Comparison of ENCODE assay signal across 8 cellular contexts in genomic region chr19:36331353-36332228, GRCh38. TPM values are rescaled to one million over a fixed set of nuclear protein-coding genes. Genes with fewer than 3 reads are reported as not detected.
DNase-seq lines count a peak whose midpoint lies in the region; ATAC-seq and TF ChIP-seq lines count a peak whose summit lies in the region.

No MANE protein-coding gene starts in this region.

- POLR2A ChIA-PET in activated CD4-positive, alpha-beta memory T cell treated with anti-CD3 and anti-CD28 coated beads for 36 hours (lab: Charles Lee) = no interaction called here

- H3K27me3 Mint-ChIP-seq in activated CD4-positive, alpha-beta memory T cell treated with anti-CD3 and anti-CD28 coated beads for 36 hours = no peaks in the 10 kb centered on the region

- in situ Hi-C loops in Caki2 (cut with HindIII; ENCODE audit: low pct_unique_long_range_greater_than_20kb, low sequenced_read_pairs) = no loop called here

- intact Hi-C loops in activated CD4-positive, alpha-beta memory T cell treated with anti-CD3 and anti-CD28 coated beads for 36 hours (cut with micrococcal nuclease) = no loop called here
- intact Hi-C loops in lower lobe of right lung (cut with DNase I) = no loop called here

- peak overlapping the region; percentile 46 for H3K4me3 Mint-ChIP-seq in activated CD4-positive, alpha-beta memory T cell treated with anti-CD3 and anti-CD28 coated beads for 36 hours

- H3K27ac Mint-ChIP-seq in activated CD4-positive, alpha-beta memory T cell treated with anti-CD3 and anti-CD28 coated beads for 36 hours = no peak overlapping the region

- H3K4me3 ChIP-seq in effector memory CD4-positive, alpha-beta T cell (ENCODE audit: insufficient read depth, low read depth, low read length, poor library complexity, severe bottlenecking) = peak overlapping the region; percentile 66
- peak overlapping the region; percentile 72 for H3K4me3 ChIP-seq in lower lobe of right lung

- H3K9me3 Mint-ChIP-seq in activated CD4-positive, alpha-beta memory T cell treated with anti-CD3 and anti-CD28 coated beads for 36 hours = peaks cover 73% of the 10 kb centered on the region

- DNase-seq in Caki2 (ENCODE audit: low read depth) (peak; percentile 91), GOT3 (lab: John Stamatoyannopoulos, UW) (peak; percentile 47), NCI-H226 (peak; percentile 31), lower lobe of right lung (peak; percentile 70), HT-29 (ENCODE audit: low spot score) (no peak)
- DNase-seq in activated CD4-positive, alpha-beta memory T cell treated with anti-CD3 and anti-CD28 coated beads for 36 hours = peak; percentile 70
- peak; percentile 12 to 77 (median 21) for DNase-seq in effector memory CD4-positive, alpha-beta T cell
- DNase-seq in stimulated activated CD4-positive, alpha-beta T cell treated with anti-CD3 and anti-CD28 coated beads, Interleukin-4, amount 100 ng/mL, for 4 hours = peak; percentile 33 to 56

- no peaks in the 10 kb centered on the region for H3K36me3 ChIP-seq in effector memory CD4-positive, alpha-beta T cell (ENCODE audit: control insufficient read depth, insufficient read depth, low read length)
- peaks cover 5% of the 10 kb centered on the region for H3K36me3 ChIP-seq in lower lobe of right lung

- no peak overlapping the region for H3K27ac ChIP-seq in effector memory CD4-positive, alpha-beta T cell (ENCODE audit: insufficient read depth, low read length, poor library complexity, severe bottlenecking)
- peak overlapping the region; percentile 42 for H3K27ac ChIP-seq in lower lobe of right lung

- CTCF ChIA-PET in activated CD4-positive, alpha-beta memory T cell treated with anti-CD3 and anti-CD28 coated beads for 36 hours (lab: Charles Lee) = no interaction called here

- peaks cover 3% of the 10 kb centered on the region for H3K4me1 Mint-ChIP-seq in activated CD4-positive, alpha-beta memory T cell treated with anti-CD3 and anti-CD28 coated beads for 36 hours (ENCODE audit: low read depth)

- H3K9me3 ChIP-seq in effector memory CD4-positive, alpha-beta T cell (ENCODE audit: control insufficient read depth, low read length) = peaks cover 10% of the 10 kb centered on the region
- peaks cover 14% of the 10 kb centered on the region for H3K9me3 ChIP-seq in lower lobe of right lung

- no peak for TF ChIP-seq CTCF in lower lobe of right lung (IDR thresholded peaks at IDR 0.05)

- H3K27me3 ChIP-seq in effector memory CD4-positive, alpha-beta T cell (replicated peaks; ENCODE audit: control insufficient read depth, insufficient read depth, low read length, poor library complexity, severe bottlenecking) = no peaks in the 10 kb centered on the region
- H3K27me3 ChIP-seq in lower lobe of right lung (ENCODE audit: low read depth) = no peaks in the 10 kb centered on the region

- H3K4me1 ChIP-seq in effector memory CD4-positive, alpha-beta T cell (ENCODE audit: control insufficient read depth, insufficient read depth, low read length, poor library complexity, severe bottlenecking) = peaks cover 3% of the 10 kb centered on the region
- H3K4me1 ChIP-seq in lower lobe of right lung = peaks cover 9% of the 10 kb centered on the region

- ATAC-seq in lower lobe of right lung = peak; percentile 87 to 92

- H3K36me3 Mint-ChIP-seq in activated CD4-positive, alpha-beta memory T cell treated with anti-CD3 and anti-CD28 coated beads for 36 hours = peaks cover 53% of the 10 kb centered on the region

RNA-seq across cellular contexts. Expression of gene ZFP14, which starts 47.4 kb away (rescaled TPM):
- 2.4 and 4.1 TPM in 2 replicates for total RNA-seq in Caki2 (2014; rRNA removed; shearing (Covaris generic); ENCODE audit: low replicate concordance)
- total RNA-seq in activated CD4-positive, alpha-beta memory T cell treated with anti-CD3 and anti-CD28 coated beads for 36 hours = 1 to 10 TPM; 1.6 to 2.3 TPM
- 7.7 TPM for total RNA-seq in lower lobe of right lung
- 0.08 TPM in 2 replicates for total RNA-seq in HT-29 (2014; rRNA removed; shearing (Covaris generic))
